ENCODE assay signal across 8 cellular contexts in the genomic region with DNA sequence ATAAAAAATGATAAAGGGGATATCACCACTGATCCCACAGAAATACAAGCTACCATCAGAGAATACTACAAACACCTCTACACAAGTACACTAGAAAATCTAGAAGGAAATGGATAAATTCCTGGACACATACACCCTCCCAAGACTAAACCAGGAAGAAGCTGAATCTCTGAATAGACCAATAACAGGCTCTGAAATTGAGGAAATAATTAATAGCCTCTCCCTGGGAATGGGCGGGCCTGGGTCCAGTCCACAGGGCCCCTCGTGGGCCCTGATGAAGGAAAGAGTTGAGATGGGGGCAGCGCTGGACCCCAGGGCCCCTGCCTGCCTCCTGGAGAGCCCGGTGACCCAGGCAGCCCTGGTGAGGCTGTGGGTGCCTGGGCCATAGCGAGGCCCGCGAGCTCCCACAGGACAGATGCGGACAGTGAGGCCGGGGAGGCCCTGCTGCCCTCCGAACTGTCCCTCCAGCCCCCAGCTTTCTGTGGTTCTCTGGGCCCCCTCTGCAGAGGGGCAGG.
DNase-seq lines count a peak whose midpoint lies in the region; ATAC-seq, FAIRE-seq and TF ChIP-seq lines count a peak whose summit lies in the region.
"Not testable (repeated sequence)": the region's sequence is repeated elsewhere in the genome, so short reads cannot be mapped to it uniquely, and the experiment has no call there.

No MANE protein-coding gene starts in this region.

- not testable (repeated sequence) for TF ChIP-seq EP300 in H1 (IDR thresholded peaks at IDR 0.05; ENCODE audit: borderline replicate concordance in 1 of 2, low read depth in 2 of 2, low read length in 2 of 2)

- not testable (repeated sequence) for H4K20me1 ChIP-seq in Karpas-422 (ENCODE audit: insufficient read depth, low read depth, low read length); H1 (replicated peaks in 1 of 2; ENCODE audit: control insufficient read depth in 1 of 2, insufficient read depth in 2 of 2, low read length in 2 of 2)

- H3K4ac ChIP-seq in H1 (replicated peaks; ENCODE audit: insufficient read length, low read depth, low read length) = not testable (repeated sequence)

- not testable (repeated sequence) for H2BK5ac ChIP-seq in H1 (ENCODE audit: low read depth, low read length)

- H3K23me2 ChIP-seq in H1 (ENCODE audit: low read depth, low read length) = not testable (repeated sequence)

- peak overlapping the region; percentile 77; the same call in 1 of the 2 replicates for H3K9ac ChIP-seq in Karpas-422 (ENCODE audit: low read length)
- H3K9ac ChIP-seq in H1 (replicated peaks in 1 of 4; ENCODE audit: extremely low read depth in 1 of 4, low read depth in 3 of 4, low read length in 3 of 4) = peak overlapping the region in 1 of 4 experiments; percentile 4; a peak in 1 of 7 replicates

- H3K14ac ChIP-seq in H1 (ENCODE audit: insufficient read length) = not testable (repeated sequence)

- not testable (repeated sequence) for H2BK12ac ChIP-seq in H1 (ENCODE audit: low read depth, low read length)

- not testable (repeated sequence) for H2BK120ac ChIP-seq in H1 (replicated peaks; ENCODE audit: low read depth, low read length)

- not testable (repeated sequence) for FAIRE-seq in H1 (lab: Jason Lieb, UNC)

- not testable (repeated sequence) for TF ChIP-seq RAD21 in H1 (IDR thresholded peaks at IDR 0.05 in 1 of 2, conservative IDR thresholded peaks at IDR 0.05 in 1 of 2; ENCODE audit: low read depth in 2 of 2, low read length in 2 of 2)

- not testable (repeated sequence) for H3K23ac ChIP-seq in H1 (ENCODE audit: insufficient read length)

- H3K27me3 ChIP-seq in Karpas-422 (ENCODE audit: low read length); H1 (replicated peaks in 1 of 4; ENCODE audit: control insufficient read depth in 3 of 4, extremely low read depth in 1 of 4, insufficient read depth in 3 of 4, low read length in 3 of 4); psoas muscle (ENCODE audit: insufficient read depth in 3 of 3, low read length in 2 of 3): not testable (repeated sequence)

- not testable (repeated sequence) for H3K56ac ChIP-seq in H1 (replicated peaks; ENCODE audit: insufficient read length, low read depth, low read length)

- H2AFZ ChIP-seq in Karpas-422 (ENCODE audit: low read length) = not testable (repeated sequence)
- H2AFZ ChIP-seq in H1 (ENCODE audit: low read length) = peak overlapping the region; percentile 68; the same call in 1 of the 2 replicates

- H3K36me3 Mint-ChIP-seq in activated T-cell treated with anti-CD3 and anti-CD28 coated beads, Interleukin-2, amount 50 U/mL, for 24 hours (ENCODE audit: low read depth) = peaks cover 30% of the 10 kb centered on the region

- not testable (repeated sequence) for TF ChIP-seq POLR2A in H1 (IDR thresholded peaks at IDR 0.05; ENCODE audit: control extremely low read depth in 1 of 2, low read depth in 2 of 2, low read length in 2 of 2)

- TF ChIP-seq CTCF in H1 (IDR thresholded peaks at IDR 0.05; ENCODE audit: control extremely low read depth in 1 of 3, insufficient read depth in 1 of 3, low read depth in 1 of 3, low read length in 3 of 3); psoas muscle (IDR thresholded peaks at IDR 0.05): not testable (repeated sequence)

- 42% methylated on average over 7 of the region's 10 CpGs; no CpG with 5 or more reads in 1 of the 2 experiments for WGBS in H1 (ENCODE audit: extremely low coverage in 1 of 2, insufficient coverage in 1 of 2, insufficient read length in 1 of 2, insufficient replicate concordance in 2 of 2, low coverage in 1 of 2, low lambda C conversion rate in 2 of 2, missing lambda C conversion rate in 1 of 2), 2 experiments
- WGBS in psoas muscle, 3 donors = 26 to 47% (median 30%) methylated on average over 9 to 10 of the region's 10 CpGs

- not testable (repeated sequence) for H3K79me1 ChIP-seq in H1 (ENCODE audit: low read depth, low read length)

- not testable (repeated sequence) for H3K9me2 ChIP-seq in Karpas-422 (replicated peaks; ENCODE audit: insufficient read depth, low read length)

- not testable (repeated sequence) for H2BK20ac ChIP-seq in H1 (ENCODE audit: low read length)

- H4K5ac ChIP-seq in H1 (ENCODE audit: insufficient read length, low read depth, low read length) = not testable (repeated sequence)

- H3K9me3 ChIP-seq in Karpas-422 (ENCODE audit: low read length); H1 (ENCODE audit: insufficient read depth in 2 of 2, low read depth in 1 of 2, low read length in 1 of 2); psoas muscle: not testable (repeated sequence)

- intact Hi-C loops in psoas muscle (cut with DNase I) = not testable (repeated sequence)

- peak; percentile 25 for DNase-seq in ACHN
- peak; percentile 27 for DNase-seq in Karpas-422
- not testable (repeated sequence) for DNase-seq in activated T-cell treated with anti-CD3 and anti-CD28 coated beads, Interleukin-2, amount 50 U/mL, for 24 hours; psoas muscle
- DNase-seq in H1 (ENCODE audit: low read depth in 1 of 2, low spot score in 2 of 2) = peak in 1 of 2 experiments; percentile 50
- DNase-seq in kidney tubule cell (ENCODE audit: low spot score) = peak; percentile 50

- H4K91ac ChIP-seq in H1 (replicated peaks; ENCODE audit: insufficient read length, low read length) = not testable (repeated sequence)

- not testable (repeated sequence) for H2BK15ac ChIP-seq in H1 (ENCODE audit: low read length)

- H3K4me3 ChIP-seq in Karpas-422 (ENCODE audit: low read length) (peak overlapping the region; percentile 88; the same call in 1 of the 2 replicates), H1 (ENCODE audit: extremely low read depth in 1 of 4, insufficient read depth in 2 of 4, low read depth in 3 of 4, low read length in 4 of 4) (peak overlapping the region; percentile 58 to 81 (median 74)), psoas muscle (peak overlapping the region; percentile 80)

- peak overlapping the region; percentile 83 for H3K4me2 ChIP-seq in Karpas-422 (ENCODE audit: low read depth, low read length, poor library complexity, severe bottlenecking)
- peak overlapping the region; percentile 75 to 88 for H3K4me2 ChIP-seq in H1 (ENCODE audit: insufficient read depth in 1 of 2, low read depth in 2 of 2, low read length in 2 of 2)

- not testable (repeated sequence) for H3K9me3 Mint-ChIP-seq in activated T-cell treated with anti-CD3 and anti-CD28 coated beads, Interleukin-2, amount 50 U/mL, for 24 hours

- H3K36me3 ChIP-seq in Karpas-422 (ENCODE audit: insufficient read depth, low read length); H1 (ENCODE audit: control insufficient read depth in 2 of 4, insufficient read depth in 4 of 4, low read length in 3 of 4); psoas muscle (ENCODE audit: insufficient read depth in 1 of 2, low read depth in 1 of 2): not testable (repeated sequence)

- not testable (repeated sequence) for H3K18ac ChIP-seq in H1 (ENCODE audit: extremely low read depth, low read length)

- POLR2A ChIA-PET in H1 (lab: Charles Lee; ENCODE audit: partially characterized antibody) = interaction anchor here (1.0 to 1.6 kb wide), 3 partner anchors 9 to 10 kb away, joined by 4 to 8 read pairs (median 5); no protein-coding TSS in a partner anchor

- peak overlapping the region; percentile 90 for H3K4me3 Mint-ChIP-seq in activated T-cell treated with anti-CD3 and anti-CD28 coated beads, Interleukin-2, amount 50 U/mL, for 24 hours

- ATAC-seq in GM19035 (IDR thresholded peaks at IDR 0.05; ENCODE audit: unreplicated experiment) (peak; percentile 24), HG02840 (IDR thresholded peaks at IDR 0.05; ENCODE audit: low FRiP score, unreplicated experiment) (peak; percentile 22), psoas muscle (peak; percentile 31 to 60 (median 42))

- H3K27me3 Mint-ChIP-seq in activated T-cell treated with anti-CD3 and anti-CD28 coated beads, Interleukin-2, amount 50 U/mL, for 24 hours = not testable (repeated sequence)

- not testable (repeated sequence) for H3K79me2 ChIP-seq in Karpas-422 (ENCODE audit: low read length); H1 (ENCODE audit: control insufficient read depth in 1 of 2, insufficient read depth in 2 of 2, low read length in 2 of 2)

- in situ Hi-C loops in ACHN (cut with HindIII; ENCODE audit: low pct_ligation_motif_present, low pct_unique_long_range_greater_than_20kb, low sequenced_read_pairs) = not testable (repeated sequence)

- CTCF ChIA-PET in H1 (lab: Charles Lee; ENCODE audit: partially characterized antibody) = interaction anchor here (0.5 to 3.2 kb wide), 8 partner anchors 9 to 578 kb away, joined by 4 to 38 read pairs (median 5); a partner anchor contains a TSS

- peaks cover 46% of the 10 kb centered on the region for H3K4me1 Mint-ChIP-seq in activated T-cell treated with anti-CD3 and anti-CD28 coated beads, Interleukin-2, amount 50 U/mL, for 24 hours (ENCODE audit: low read depth)

- H3K27ac Mint-ChIP-seq in activated T-cell treated with anti-CD3 and anti-CD28 coated beads, Interleukin-2, amount 50 U/mL, for 24 hours = peak overlapping the region; percentile 90

- peak overlapping the region; percentile 35; the same call in 1 of the 2 replicates for H4K8ac ChIP-seq in H1 (ENCODE audit: extremely low read depth, insufficient read depth, low read length)

- H3K27ac ChIP-seq in Karpas-422 (ENCODE audit: low read length); H1 (ENCODE audit: low read depth, low read length): not testable (repeated sequence)
- peak overlapping the region; percentile 80 for H3K27ac ChIP-seq in psoas muscle

- H3K4me1 ChIP-seq in Karpas-422 (ENCODE audit: low read length) = peaks cover 18% of the 10 kb centered on the region
- not testable (repeated sequence) for H3K4me1 ChIP-seq in H1 (replicated peaks in 1 of 4; ENCODE audit: control insufficient read depth in 3 of 4, insufficient read depth in 4 of 4, low read length in 3 of 4); psoas muscle

- not testable (repeated sequence) for H2AK5ac ChIP-seq in H1 (ENCODE audit: low read depth, low read length)
